8 cellular contexts compared by ENCODE assay signal in genomic region chr4:139177049-139177887, GRCh38. TPM values are rescaled to one million over a fixed set of nuclear protein-coding genes. Genes with fewer than 3 reads are reported as not detected.
A peak's percentile ranks its signal among the peaks of the same experiment; 100 is the strongest.
DNase-seq lines count a peak whose midpoint lies in the region; ATAC-seq and TF ChIP-seq lines count a peak whose summit lies in the region.

TSS of gene ELF2 (minus strand) at chr4:139177218. CDS start at chr4:139137701, 39,517 bp downstream.

- no peaks in the 10 kb centered on the region for H3K9me3 ChIP-seq in osteoblast (ENCODE audit: low read depth, low read length)

- H3K4me2 ChIP-seq in osteoblast (ENCODE audit: insufficient read depth, low read length) = peak within 1 kb of the TSS; percentile 98

- H3K36me3 ChIP-seq in GM06990 (ENCODE audit: control insufficient read depth, insufficient read depth, low read length) (no peaks in the 10 kb centered on the region), osteoblast (ENCODE audit: insufficient read depth, low read length) (no peaks in the 10 kb centered on the region)

- H3K27ac ChIP-seq in osteoblast (ENCODE audit: low read depth, low read length) = peak within 1 kb of the TSS; percentile 71
- peak within 1 kb of the TSS; percentile 100 for H3K27ac ChIP-seq in temporal lobe (ENCODE audit: low read depth, low read length)

- peak; percentile 42 for ATAC-seq in HG02588 (IDR thresholded peaks at IDR 0.05; ENCODE audit: unreplicated experiment)
- peak; percentile 65 to 66 for ATAC-seq in activated naive CD4-positive, alpha-beta T cell treated with anti-CD3 and anti-CD28 coated beads, Interleukin-2, amount 50 U/mL, for 72 hours

- DNase-seq in GM06990 (ENCODE audit: extremely low read depth, insufficient read length) (peak; percentile 79), NCI-H1048 (lab: John Stamatoyannopoulos, UW) (peak; percentile 74), SKM-1 treated with dmso at 0.1 percent for 144 hours (lab: John Stamatoyannopoulos, UW; ENCODE audit: unreplicated experiment) (peak; percentile 85), glomerular endothelial cell (ENCODE audit: extremely low read depth, low read depth, low spot score) (no peak), osteoblast (ENCODE audit: insufficient read length, low spot score, missing footprints) (peak; percentile 98)
- peak; percentile 81 to 91 for DNase-seq in activated naive CD4-positive, alpha-beta T cell treated with anti-CD3 and anti-CD28 coated beads, Interleukin-2, amount 50 U/mL, for 72 hours (ENCODE audit: low spot score in 2 of 2)

- peaks cover 15% of the 10 kb centered on the region for H3K4me1 ChIP-seq in osteoblast (ENCODE audit: insufficient read depth, low read length)

- H3K27ac Mint-ChIP-seq in activated naive CD4-positive, alpha-beta T cell treated with anti-CD3 and anti-CD28 coated beads, Interleukin-2, amount 50 U/mL, for 72 hours = peak within 1 kb of the TSS; percentile 87 to 93

- H4K20me1 ChIP-seq in osteoblast (ENCODE audit: insufficient read depth, low read length) = no peaks in the 10 kb centered on the region

- TF ChIP-seq CTCF in GM06990 (IDR thresholded peaks at IDR 0.05; ENCODE audit: insufficient read depth, low read length, poor library complexity, severe bottlenecking) (no peak), osteoblast (IDR thresholded peaks at IDR 0.05; ENCODE audit: extremely low read depth, low read depth, low read length) (no peak)

- H3K4me3 ChIP-seq in GM06990 (replicated peaks; ENCODE audit: low read depth, low read length) (peak within 1 kb of the TSS; percentile 76), osteoblast (ENCODE audit: insufficient read depth, low read length) (peak within 1 kb of the TSS; percentile 90)

- H2AFZ ChIP-seq in osteoblast (ENCODE audit: low read length) = peak within 1 kb of the TSS; percentile 96

- peaks cover 0 to 4% of the 10 kb centered on the region in 2 donors for H3K36me3 Mint-ChIP-seq in activated naive CD4-positive, alpha-beta T cell treated with anti-CD3 and anti-CD28 coated beads, Interleukin-2, amount 50 U/mL, for 72 hours

- no peaks in the 10 kb centered on the region for H3K9me3 Mint-ChIP-seq in activated naive CD4-positive, alpha-beta T cell treated with anti-CD3 and anti-CD28 coated beads, Interleukin-2, amount 50 U/mL, for 72 hours

- H3K27me3 ChIP-seq in GM06990 (replicated peaks; ENCODE audit: control insufficient read depth, insufficient read depth, low read length) (no peaks in the 10 kb centered on the region), osteoblast (ENCODE audit: insufficient read depth, low read length) (no peaks in the 10 kb centered on the region)

- H3K79me2 ChIP-seq in osteoblast (ENCODE audit: insufficient read depth, low read length) = peaks cover 19% of the 10 kb centered on the region

RNA-seq across cellular contexts. Expression of gene ELF2, which starts in this region (rescaled TPM):
- 10 to 100 TPM; 30.1 to 34.9 TPM for total RNA-seq in activated naive CD4-positive, alpha-beta T cell treated with anti-CD3 and anti-CD28 coated beads, Interleukin-2, amount 50 U/mL, for 72 hours
- total RNA-seq in glomerular endothelial cell (15.3 and 26.2 TPM in 2 replicates), osteoblast (52.1 and 54.8 TPM in 2 replicates), temporal lobe (87.5 TPM)
